Comparison of ENCODE assay signal across 24 cellular contexts in genomic region chr12:1877169-1877878, GRCh38. TPM values are rescaled to one million over a fixed set of nuclear protein-coding genes. Genes with fewer than 3 reads are reported as not detected.
DNase-seq lines count a peak whose midpoint lies in the region; ATAC-seq and TF ChIP-seq lines count a peak whose summit lies in the region.
"Had no signal": no experiment of that assay in that cellular context is flagged by ENCODE, and none has a peak within 500 bp of the region (broad histone marks: within the 10 kb centered on the region; RNA-seq: fewer than 3 reads in every experiment).

No MANE protein-coding gene starts in this region.

- no peaks in the 10 kb centered on the region for H3K79me2 ChIP-seq in neural progenitor cell (ENCODE audit: low read depth)

- H4K20me1 ChIP-seq in neural progenitor cell (ENCODE audit: low read depth), result no peaks in the 10 kb centered on the region

- H3K4me1 ChIP-seq in neural progenitor cell, result no peaks in the 10 kb centered on the region
- H3K4me1 ChIP-seq: HAP-1 had no signal

- DNase-seq in activated CD8-positive, alpha-beta memory T cell treated with anti-CD3 and anti-CD28 coated beads for 24 hours, result peak; percentile 41
- DNase-seq in activated CD8-positive, alpha-beta memory T cell treated with anti-CD3 and anti-CD28 coated beads, Interleukin-2, amount 10 ng/mL, durations not matched to agents 7 days and 5 days, result no peak
- DNase-seq in Daoy (ENCODE audit: low read depth) (peak; percentile 0), neural progenitor cell (ENCODE audit: low spot score) (no peak), GM13977 (ENCODE audit: low spot score) (no peak)
- DNase-seq: DMS53; EL; GF-D8; GM23248; NCI-H1105; NCI-H2029 treated with DMSO at 0.1 percent for 48 hours; NCI-H2171; NCI-H345; NCI-H524; NCI-H774; NK-92 treated with Interleukin-12 subunit alpha and Interleukin-12 subunit beta, amount 100 ng/mL, for 24 hours had no signal

- in situ Hi-C loops in GM13977 (cut with MboI; ENCODE audit: low pct_unique_long_range_greater_than_20kb, low sequenced_read_pairs, unreplicated experiment), result no loop called here

- H3K27ac ChIP-seq in neural progenitor cell, result no peak overlapping the region
- H3K27ac ChIP-seq: GM23248 had no signal

- H3K4me3 Mint-ChIP-seq in activated CD8-positive, alpha-beta memory T cell treated with anti-CD3 and anti-CD28 coated beads, Interleukin-2, amount 10 ng/mL, durations not matched to agents 7 days and 5 days, result no peak overlapping the region
- H3K4me3 Mint-ChIP-seq in activated T-helper 17 cell treated with anti-CD3 and anti-CD28 coated beads, Interleukin-2, amount 50 U/mL, for 72 hours, result no peak overlapping the region
- no peak overlapping the region for H3K4me3 Mint-ChIP-seq in neural progenitor cell
- H3K4me3 Mint-ChIP-seq: B cell, CD14-positive monocyte, IgD-negative memory B cell had no signal

- H3K4me1 Mint-ChIP-seq in activated CD8-positive, alpha-beta memory T cell treated with anti-CD3 and anti-CD28 coated beads, Interleukin-2, amount 10 ng/mL, durations not matched to agents 7 days and 5 days, result no peaks in the 10 kb centered on the region
- no peaks in the 10 kb centered on the region for H3K4me1 Mint-ChIP-seq in activated T-helper 17 cell treated with anti-CD3 and anti-CD28 coated beads, Interleukin-2, amount 50 U/mL, for 72 hours
- no peaks in the 10 kb centered on the region for H3K4me1 Mint-ChIP-seq in neural progenitor cell
- H3K4me1 Mint-ChIP-seq: B cell, CD14-positive monocyte, IgD-negative memory B cell had no signal

- H3K9me3 ChIP-seq in neural progenitor cell (ENCODE audit: low read depth), result no peaks in the 10 kb centered on the region
- H3K9me3 ChIP-seq: HAP-1 had no signal

- no peak overlapping the region for H2AFZ ChIP-seq in neural progenitor cell (replicated peaks)
- H2AFZ ChIP-seq: GM23248 had no signal

- no peaks in the 10 kb centered on the region for H3K36me3 ChIP-seq in neural progenitor cell
- H3K36me3 ChIP-seq: HAP-1 had no signal

- H3K4me2 ChIP-seq in neural progenitor cell, result no peak overlapping the region

- no peak for TF ChIP-seq CTCF in neural progenitor cell (IDR thresholded peaks at IDR 0.05)
- no peak for TF ChIP-seq CTCF in GM13977 (IDR thresholded peaks at IDR 0.05; ENCODE audit: extremely low read depth, insufficient read depth, missing control alignments)

- CTCF ChIA-PET in activated CD8-positive, alpha-beta memory T cell treated with anti-CD3 and anti-CD28 coated beads, Interleukin-2, amount 10 ng/mL, durations not matched to agents 7 days and 5 days (lab: Charles Lee), result no interaction called here

- H3K27me3 Mint-ChIP-seq in activated CD8-positive, alpha-beta memory T cell treated with anti-CD3 and anti-CD28 coated beads, Interleukin-2, amount 10 ng/mL, durations not matched to agents 7 days and 5 days, result peaks cover 9% of the 10 kb centered on the region
- peaks cover 5% of the 10 kb centered on the region for H3K27me3 Mint-ChIP-seq in activated T-helper 17 cell treated with anti-CD3 and anti-CD28 coated beads, Interleukin-2, amount 50 U/mL, for 72 hours
- peaks cover 3% of the 10 kb centered on the region for H3K27me3 Mint-ChIP-seq in neural progenitor cell (ENCODE audit: insufficient read depth, low read depth)
- H3K27me3 Mint-ChIP-seq: IgD-negative memory B cell had no signal

- ATAC-seq in activated CD8-positive, alpha-beta memory T cell treated with anti-CD3 and anti-CD28 coated beads, Interleukin-2, amount 10 ng/mL, durations not matched to agents 7 days and 5 days, result no peak
- ATAC-seq in activated T-helper 17 cell treated with anti-CD3 and anti-CD28 coated beads, Interleukin-2, amount 50 U/mL, for 72 hours (replicated peaks), result peak; percentile 47
- ATAC-seq in HG03520 (IDR thresholded peaks at IDR 0.05; ENCODE audit: unreplicated experiment) (no peak), GM19023 (IDR thresholded peaks at IDR 0.05; ENCODE audit: unreplicated experiment) (no peak)
- ATAC-seq: Panc1 had no signal

- no peaks in the 10 kb centered on the region for H3K36me3 Mint-ChIP-seq in activated CD8-positive, alpha-beta memory T cell treated with anti-CD3 and anti-CD28 coated beads, Interleukin-2, amount 10 ng/mL, durations not matched to agents 7 days and 5 days
- H3K36me3 Mint-ChIP-seq in activated T-helper 17 cell treated with anti-CD3 and anti-CD28 coated beads, Interleukin-2, amount 50 U/mL, for 72 hours (ENCODE audit: low read depth), result no peaks in the 10 kb centered on the region
- no peaks in the 10 kb centered on the region for H3K36me3 Mint-ChIP-seq in neural progenitor cell
- H3K36me3 Mint-ChIP-seq: CD14-positive monocyte, IgD-negative memory B cell had no signal

- H3K9me3 Mint-ChIP-seq in activated CD8-positive, alpha-beta memory T cell treated with anti-CD3 and anti-CD28 coated beads, Interleukin-2, amount 10 ng/mL, durations not matched to agents 7 days and 5 days (ENCODE audit: low read depth), result no peaks in the 10 kb centered on the region
- no peaks in the 10 kb centered on the region for H3K9me3 Mint-ChIP-seq in activated T-helper 17 cell treated with anti-CD3 and anti-CD28 coated beads, Interleukin-2, amount 50 U/mL, for 72 hours
- no peaks in the 10 kb centered on the region for H3K9me3 Mint-ChIP-seq in neural progenitor cell
- H3K9me3 Mint-ChIP-seq: IgD-negative memory B cell had no signal

- H3K9ac ChIP-seq in neural progenitor cell, result no peak overlapping the region
- H3K9ac ChIP-seq: GM23248 had no signal

- H3K27ac Mint-ChIP-seq in activated CD8-positive, alpha-beta memory T cell treated with anti-CD3 and anti-CD28 coated beads, Interleukin-2, amount 10 ng/mL, durations not matched to agents 7 days and 5 days, result no peak overlapping the region
- H3K27ac Mint-ChIP-seq in activated T-helper 17 cell treated with anti-CD3 and anti-CD28 coated beads, Interleukin-2, amount 50 U/mL, for 72 hours, result no peak overlapping the region
- peak overlapping the region; percentile 53 for H3K27ac Mint-ChIP-seq in neural progenitor cell
- H3K27ac Mint-ChIP-seq: B cell, CD14-positive monocyte, IgD-negative memory B cell had no signal

- H3K4me3 ChIP-seq in neural progenitor cell, result no peak overlapping the region
- H3K4me3 ChIP-seq: GM23248, HAP-1 had no signal

- no peaks in the 10 kb centered on the region for H3F3A ChIP-seq in neural progenitor cell (ENCODE audit: low read depth)

- no peaks in the 10 kb centered on the region for H3K27me3 ChIP-seq in neural progenitor cell

RNA-seq across cellular contexts. Expression of gene CACNA2D4, which starts 41.1 kb away (rescaled TPM):
- 1 to 10 TPM; 5.9 to 8.2 TPM for total RNA-seq in activated CD8-positive, alpha-beta memory T cell treated with anti-CD3 and anti-CD28 coated beads, Interleukin-2, amount 10 ng/mL, durations not matched to agents 7 days and 5 days
- total RNA-seq in Daoy (2014; rRNA removed; shearing (Covaris generic)), result 0.74 TPM in 1 of 2 replicates, not detected in the other
- total RNA-seq in activated T-helper 17 cell treated with anti-CD3 and anti-CD28 coated beads, Interleukin-2, amount 50 U/mL, for 72 hours, result 10 to 100 TPM; 13.7 to 23.0 TPM
- 3.0 and 8.5 TPM in 2 replicates for total RNA-seq in neural progenitor cell (ENCODE audit: low replicate concordance)
- total RNA-seq: GM23248 had no signal

RNA-seq across cellular contexts. Expression of gene LRTM2, which starts 57.0 kb away (rescaled TPM):
- total RNA-seq in activated CD8-positive, alpha-beta memory T cell treated with anti-CD3 and anti-CD28 coated beads, Interleukin-2, amount 10 ng/mL, durations not matched to agents 7 days and 5 days, result not detected
- 0.36 TPM in 1 of 2 replicates, not detected in the other for total RNA-seq in Daoy (2014; rRNA removed; shearing (Covaris generic))
- total RNA-seq in activated T-helper 17 cell treated with anti-CD3 and anti-CD28 coated beads, Interleukin-2, amount 50 U/mL, for 72 hours, result not detected
- total RNA-seq in neural progenitor cell (ENCODE audit: low replicate concordance), result 0.09 TPM in 1 of 2 replicates, not detected in the other
- total RNA-seq: B cell, GM23248 had no signal

Comparison
In these comparisons a context has a peak if more than half of its experiments do, and no peak if none do; other contexts are left out.
1. DNase-seq: peak in activated CD8-positive, alpha-beta memory T cell treated with anti-CD3 and anti-CD28 coated beads for 24 hours (single experiment) and Daoy (single experiment); none in activated CD8-positive, alpha-beta memory T cell treated with anti-CD3 and anti-CD28 coated beads, Interleukin-2, amount 10 ng/mL, durations not matched to agents 7 days and 5 days (single experiment), neural progenitor cell (single experiment) and GM13977 (single experiment).